ENCODE assay signal across 16 cellular contexts in genomic region chr9:99954108-99954507, GRCh38. TPM values are rescaled to one million over a fixed set of nuclear protein-coding genes. Genes with fewer than 3 reads are reported as not detected.
A peak's percentile ranks its signal among the peaks of the same experiment; 100 is the strongest.
DNase-seq lines count a peak whose midpoint lies in the region; ATAC-seq, FAIRE-seq and TF ChIP-seq lines count a peak whose summit lies in the region.
"Had no signal": no experiment of that assay in that cellular context is flagged by ENCODE, and none has a peak within 500 bp of the region (broad histone marks: within the 10 kb centered on the region; RNA-seq: fewer than 3 reads in every experiment).

No MANE protein-coding gene starts in this region.

- H3K27ac Mint-ChIP-seq in CD4-positive, alpha-beta T cell, result peak overlapping the region; percentile 50
- peak overlapping the region; percentile 64 for H3K27ac Mint-ChIP-seq in astrocyte (ENCODE audit: unreplicated experiment)

- POLR2A ChIA-PET in CD4-positive, alpha-beta T cell (lab: Charles Lee), result no interaction called here

- no peaks in the 10 kb centered on the region for H4K20me1 ChIP-seq in astrocyte (ENCODE audit: insufficient read depth, low read length)
- H4K20me1 ChIP-seq: BLaER1 had no signal

- CTCF ChIA-PET in CD4-positive, alpha-beta T cell (lab: Charles Lee), result interaction anchor here (0.7 kb wide), 1 partner anchor 127 kb away, joined by 3 read pairs; no protein-coding TSS in a partner anchor

- H3K27ac ChIP-seq in CD4-positive, alpha-beta T cell (ENCODE audit: low read depth, low read length), result no peak overlapping the region
- H3K27ac ChIP-seq in astrocyte (ENCODE audit: low read depth, low read length), result no peak overlapping the region
- H3K27ac ChIP-seq: BLaER1, PC-9 had no signal

- no peaks in the 10 kb centered on the region for H3K36me3 ChIP-seq in astrocyte (ENCODE audit: insufficient read depth, low read length)

- no peaks in the 10 kb centered on the region for H3K9me3 Mint-ChIP-seq in CD4-positive, alpha-beta T cell
- no peaks in the 10 kb centered on the region for H3K9me3 Mint-ChIP-seq in astrocyte (ENCODE audit: unreplicated experiment)

- no peaks in the 10 kb centered on the region for H3K79me2 ChIP-seq in astrocyte (ENCODE audit: insufficient read depth, low read length)

- no peak for TF ChIP-seq CTCF in CD4-positive, alpha-beta T cell (IDR thresholded peaks at IDR 0.05)
- TF ChIP-seq CTCF in astrocyte (IDR thresholded peaks at IDR 0.05; ENCODE audit: insufficient read depth, low read depth, low read length), result no peak

- H3K36me3 Mint-ChIP-seq in CD4-positive, alpha-beta T cell (ENCODE audit: low read depth), result peaks cover 63% of the 10 kb centered on the region
- H3K36me3 Mint-ChIP-seq in astrocyte (ENCODE audit: low read depth, unreplicated experiment), result peaks cover 13% of the 10 kb centered on the region

- no peaks in the 10 kb centered on the region for H3K9me3 ChIP-seq in CD4-positive, alpha-beta T cell (ENCODE audit: control insufficient read depth, low read length)
- no peaks in the 10 kb centered on the region for H3K9me3 ChIP-seq in astrocyte (ENCODE audit: insufficient read depth, low read depth, low read length)

- intact Hi-C loops in CD4-positive, alpha-beta T cell (cut with DNase I, micrococcal nuclease), result no loop called here
- intact Hi-C loops in left colon (cut with DNase I, micrococcal nuclease), result loop anchor here in 1 of 2 donors (10.0 kb wide), 1 partner anchor 1389 kb away; no protein-coding TSS in a partner anchor

- H3K4me3 ChIP-seq in astrocyte (ENCODE audit: insufficient read depth, low read depth, low read length), result no peak overlapping the region
- H3K4me3 ChIP-seq: BLaER1, PC-9 had no signal

- FAIRE-seq in astrocyte (lab: Jason Lieb, UNC), result no peak
- FAIRE-seq: A204.1, G401.6 had no signal

- H3K4me3 Mint-ChIP-seq in CD4-positive, alpha-beta T cell, result no peak overlapping the region
- H3K4me3 Mint-ChIP-seq in astrocyte (ENCODE audit: unreplicated experiment), result no peak overlapping the region

- no peaks in the 10 kb centered on the region for H3K27me3 ChIP-seq in CD4-positive, alpha-beta T cell (ENCODE audit: control insufficient read depth, insufficient read depth, low read length)
- H3K27me3 ChIP-seq in astrocyte (ENCODE audit: insufficient read depth, low read length), result no peaks in the 10 kb centered on the region
- H3K27me3 ChIP-seq: BLaER1 had no signal

- peaks cover 36% of the 10 kb centered on the region for H3K4me1 Mint-ChIP-seq in CD4-positive, alpha-beta T cell (ENCODE audit: low read depth)
- H3K4me1 Mint-ChIP-seq in astrocyte (ENCODE audit: low read depth, unreplicated experiment), result peaks cover 10% of the 10 kb centered on the region

- no peak overlapping the region for H3K4me2 ChIP-seq in astrocyte (ENCODE audit: low read length)
- H3K4me2 ChIP-seq: BLaER1, PC-9 had no signal

- no peak for ATAC-seq in CD4-positive, alpha-beta T cell (ENCODE audit: poor library complexity)
- ATAC-seq in GM18861 (IDR thresholded peaks at IDR 0.05; ENCODE audit: unreplicated experiment), result peak; percentile 49
- ATAC-seq in HG02852 (IDR thresholded peaks at IDR 0.05; ENCODE audit: unreplicated experiment), result peak; percentile 57
- ATAC-seq in left colon, result no peak
- no peak for ATAC-seq in GM19023 (IDR thresholded peaks at IDR 0.05; ENCODE audit: unreplicated experiment)

- H2AFZ ChIP-seq in astrocyte (ENCODE audit: low read depth, low read length), result no peak overlapping the region
- H2AFZ ChIP-seq: PC-9 had no signal

- no peak overlapping the region for H3K9ac ChIP-seq in astrocyte (ENCODE audit: low read length)
- H3K9ac ChIP-seq: BLaER1 had no signal

- H3K27me3 Mint-ChIP-seq in CD4-positive, alpha-beta T cell, result no peaks in the 10 kb centered on the region
- H3K27me3 Mint-ChIP-seq in astrocyte (ENCODE audit: low read depth, unreplicated experiment), result no peaks in the 10 kb centered on the region

- no peaks in the 10 kb centered on the region for H3K4me1 ChIP-seq in astrocyte (ENCODE audit: insufficient read depth, low read length)
- H3K4me1 ChIP-seq: BLaER1 had no signal

- DNase-seq in CD4-positive, alpha-beta T cell, result no peak
- no peak for DNase-seq in astrocyte (ENCODE audit: low read depth)
- DNase-seq in left colon, result no peak
- no peak for DNase-seq in SK-N-DZ (ENCODE audit: low spot score)
- DNase-seq: DND-41, NCI-H1417 treated with DMSO at 0.1 percent for 48 hours, NCI-H1930, NCI-H510A treated with DMSO at 0.1 percent for 48 hours, NCI-H82, PC-9 had no signal

RNA-seq across cellular contexts. Expression of gene STX17, which starts 47.7 kb away (rescaled TPM):
- total RNA-seq in CD4-positive, alpha-beta T cell, result 10 to 100 TPM; 29.3 to 31.3 TPM
- 24.9 and 28.3 TPM in 2 replicates for total RNA-seq in astrocyte
- total RNA-seq in left colon, result 10 to 100 TPM; 32.2 to 36.6 TPM
- polyA plus RNA-seq in SK-N-DZ (2014; cell fraction: cytosol; rRNA removed), result 2.7 and 3.0 TPM in 2 replicates
- polyA plus RNA-seq in SK-N-DZ (2014; cell fraction: nucleus; rRNA removed), result 3.9 and 4.7 TPM in 2 replicates

Comparison
In these comparisons a context has a peak if more than half of its experiments do, and no peak if none do; other contexts are left out.
1. ATAC-seq: peak in GM18861 (single experiment) and HG02852 (single experiment); none in CD4-positive, alpha-beta T cell (single experiment), left colon (single experiment) and GM19023 (single experiment).